Comparison of ENCODE assay signal across 20 cellular contexts in genomic region chr17:67685351-67685750, GRCh38.
"Had no signal": no experiment of that assay in that cellular context is flagged by ENCODE, and none has a peak within 500 bp of the region (broad histone marks: within the 10 kb centered on the region; RNA-seq: fewer than 3 reads in every experiment).

No MANE protein-coding gene starts in this region.

- H3K27me3 Mint-ChIP-seq: memory B cell; naive thymus-derived CD4-positive, alpha-beta T cell had no signal

- H3K36me3 Mint-ChIP-seq: memory B cell had no signal

- H3K27me3 ChIP-seq: neutrophil, pancreas, tibial nerve, upper lobe of left lung had no signal

- H3K9me3 Mint-ChIP-seq: memory B cell; naive thymus-derived CD4-positive, alpha-beta T cell; neural crest cell; stimulated activated effector memory CD8-positive, alpha-beta T cell treated with anti-CD3 and anti-CD28 coated beads, Interleukin-12 subunit alpha, Interleukin-12 subunit beta, amount 100 ng/mL, for 72 hours had no signal

- H3K27ac Mint-ChIP-seq: memory B cell; stimulated activated effector memory CD8-positive, alpha-beta T cell treated with anti-CD3 and anti-CD28 coated beads, Interleukin-12 subunit alpha, Interleukin-12 subunit beta, amount 100 ng/mL, for 72 hours had no signal

- DNase-seq: head of caudate nucleus; left ventricle myocardium superior; lower lobe of right lung; naive thymus-derived CD4-positive, alpha-beta T cell; pancreas; stimulated activated CD4-positive, alpha-beta T cell treated with anti-CD3 and anti-CD28 coated beads, Interleukin-2, amount 100 ng/mL, for 24 hours; stimulated activated CD4-positive, alpha-beta T cell treated with anti-CD3 and anti-CD28 coated beads, Interleukin-4, amount 100 ng/mL, for 24 hours; stimulated activated naive CD8-positive, alpha-beta T cell treated with anti-CD3 and anti-CD28 coated beads, Interleukin-15, Interleukin-2, amounts not matched to agents 100 U/mL and 50 U/mL, for 24 hours; upper lobe of left lung had no signal

- H3K36me3 ChIP-seq: neutrophil, thoracic aorta, tibial nerve, upper lobe of left lung had no signal

- H3K9me3 ChIP-seq: lower lobe of right lung, neutrophil, pancreas, thoracic aorta, tibial nerve, upper lobe of left lung had no signal

- H3K27ac ChIP-seq: coronary artery, lower lobe of right lung, neutrophil, pancreas, thoracic aorta, tibial nerve, upper lobe of left lung had no signal

- ATAC-seq: left ventricle myocardium superior; lower lobe of right lung; naive thymus-derived CD4-positive, alpha-beta T cell; pancreas; sciatic nerve; stimulated activated effector memory CD8-positive, alpha-beta T cell treated with anti-CD3 and anti-CD28 coated beads, Interleukin-12 subunit alpha, Interleukin-12 subunit beta, amount 100 ng/mL, for 72 hours; stimulated activated naive CD8-positive, alpha-beta T cell treated with anti-CD3 and anti-CD28 coated beads, Interleukin-15, Interleukin-2, amounts not matched to agents 100 U/mL and 50 U/mL, for 24 hours had no signal

- FAIRE-seq: frontal cortex, keratinocyte, pancreas, urothelium cell line had no signal

- H3K4me3 Mint-ChIP-seq: memory B cell; naive thymus-derived CD4-positive, alpha-beta T cell; neural crest cell; stimulated activated effector memory CD8-positive, alpha-beta T cell treated with anti-CD3 and anti-CD28 coated beads, Interleukin-12 subunit alpha, Interleukin-12 subunit beta, amount 100 ng/mL, for 72 hours had no signal

- H3K4me3 ChIP-seq: coronary artery, lower lobe of right lung, pancreas, thoracic aorta, tibial nerve, upper lobe of left lung had no signal
